23 cellular contexts compared by ENCODE assay signal in the genomic region with DNA sequence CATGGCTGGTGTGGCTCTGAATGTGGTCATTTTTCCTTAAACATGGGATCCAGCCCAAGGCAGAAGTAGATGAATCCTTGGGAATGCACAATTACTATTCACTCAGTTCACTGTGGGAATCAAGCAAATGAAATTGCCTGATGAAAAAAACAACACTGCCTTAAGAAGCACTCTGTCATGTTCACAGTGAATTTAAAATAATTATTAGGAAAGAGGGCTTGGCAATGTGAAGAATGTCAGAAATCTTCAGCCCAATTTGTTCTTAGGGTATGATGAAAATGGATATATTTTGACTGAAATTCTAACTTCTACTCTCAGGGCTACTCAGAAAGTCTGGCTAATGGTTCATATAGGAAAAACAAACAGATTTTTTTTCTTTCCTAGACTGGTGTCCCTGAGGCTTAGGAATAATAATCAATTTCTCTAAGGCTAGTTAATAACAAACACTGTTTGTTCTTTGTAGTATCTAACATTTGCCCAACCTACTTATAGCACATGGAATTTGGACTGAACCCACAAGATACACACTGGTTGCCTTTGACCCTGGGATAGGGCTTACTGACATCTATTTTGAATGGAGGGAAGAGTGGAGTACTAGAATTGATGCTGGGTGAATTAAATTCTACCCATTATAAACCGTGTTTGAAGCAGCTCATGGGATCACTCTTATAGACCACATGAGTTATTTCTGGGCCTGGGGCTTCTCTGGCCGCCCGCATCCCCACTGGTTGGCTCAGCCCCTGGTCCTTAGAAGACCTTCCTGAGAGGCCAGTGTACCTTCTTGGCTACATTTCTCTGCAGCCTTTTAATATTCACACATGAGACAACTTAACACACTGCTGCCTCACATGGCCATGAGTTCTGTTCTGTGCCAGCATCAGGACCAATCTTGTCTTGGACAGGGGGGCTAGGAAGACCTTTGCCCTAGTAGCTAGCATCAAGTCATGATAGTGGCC. TPM values are rescaled to one million over a fixed set of nuclear protein-coding genes. Genes with fewer than 3 reads are reported as not detected.
DNase-seq lines count a peak whose midpoint lies in the region; ATAC-seq and TF ChIP-seq lines count a peak whose summit lies in the region.
"Had no signal": no experiment of that assay in that cellular context is flagged by ENCODE, and none has a peak within 500 bp of the region (broad histone marks: within the 10 kb centered on the region; RNA-seq: fewer than 3 reads in every experiment).

No MANE protein-coding gene starts in this region.

- no peaks in the 10 kb centered on the region for H3K27me3 ChIP-seq in mucosa of stomach (ENCODE audit: control insufficient read depth, insufficient read depth, low read length)
- H3K27me3 ChIP-seq in transverse colon = no peaks in the 10 kb centered on the region
- H3K27me3 ChIP-seq: heart right ventricle had no signal

- no peaks in the 10 kb centered on the region for H3K9me3 Mint-ChIP-seq in activated T-cell treated with anti-CD3 and anti-CD28 coated beads, Interleukin-2, amount 50 U/mL, for 72 hours
- H3K9me3 Mint-ChIP-seq: GM23338 had no signal

- no peak overlapping the region for H3K4me3 Mint-ChIP-seq in activated T-cell treated with anti-CD3 and anti-CD28 coated beads, Interleukin-2, amount 50 U/mL, for 72 hours
- H3K4me3 Mint-ChIP-seq: GM23338 had no signal

- TF ChIP-seq CTCF in transverse colon (IDR thresholded peaks at IDR 0.05) = no peak

- H3K4me3 ChIP-seq in mucosa of stomach (ENCODE audit: low read length) = no peak overlapping the region
- no peak overlapping the region for H3K4me3 ChIP-seq in transverse colon
- H3K4me3 ChIP-seq: GM23338, heart right ventricle had no signal

- no peaks in the 10 kb centered on the region for H3K36me3 Mint-ChIP-seq in activated T-cell treated with anti-CD3 and anti-CD28 coated beads, Interleukin-2, amount 50 U/mL, for 72 hours (ENCODE audit: insufficient read depth in 2 of 2)

- H3K4me1 ChIP-seq in mucosa of stomach (ENCODE audit: control insufficient read depth, insufficient read depth, low read length) (peaks cover 40% of the 10 kb centered on the region), transverse colon (peaks cover 0 to 5% (median 4%) of the 10 kb centered on the region in 4 donors)

- H3K36me3 ChIP-seq in mucosa of stomach (ENCODE audit: control insufficient read depth, insufficient read depth, low read length) (no peaks in the 10 kb centered on the region), transverse colon (no peaks in the 10 kb centered on the region)
- H3K36me3 ChIP-seq: heart right ventricle had no signal

- H3K9me3 ChIP-seq in mucosa of stomach (ENCODE audit: control insufficient read depth, low read length) (no peaks in the 10 kb centered on the region), transverse colon (no peaks in the 10 kb centered on the region)
- H3K9me3 ChIP-seq: heart right ventricle had no signal

- TF ChIP-seq EP300 in transverse colon (IDR thresholded peaks at IDR 0.05; ENCODE audit: low read depth) = no peak

- WGBS in transverse colon (ENCODE audit: low coverage in 1 of 2), 2 donors = 86% methylated on average over 3 of the region's 3 CpGs; no CpG with 5 or more reads in 1 of the 2 donors

- peak overlapping the region; percentile 37 for H3K9ac ChIP-seq in mucosa of stomach (ENCODE audit: low read length)

- H3K27ac Mint-ChIP-seq in activated T-cell treated with anti-CD3 and anti-CD28 coated beads, Interleukin-2, amount 50 U/mL, for 72 hours = no peak overlapping the region
- H3K27ac Mint-ChIP-seq: GM23338 had no signal

- peak; percentile 26 for DNase-seq in AG20443 (ENCODE audit: low spot score)
- DNase-seq in M059J (ENCODE audit: low read depth) = peak; percentile 65
- peak; percentile 30 for DNase-seq in epidermal melanocyte (ENCODE audit: insufficient read length, low spot score)
- no peak for DNase-seq in ecto neural progenitor cell (ENCODE audit: low spot score)
- DNase-seq in transverse colon = no peak
- no peak for DNase-seq in activated T-cell treated with anti-CD3 and anti-CD28 coated beads, Interleukin-2, amount 50 U/mL, for 72 hours
- DNase-seq: activated effector memory CD4-positive, alpha-beta T cell treated with Interleukin-2 at 50 U/mL for 16 hours; anterior cingulate cortex; COR-L47; cortex of kidney; heart right ventricle; islet precursor cell; KG1; mesendoderm; NCI-H1092; NCI-H748 treated with DMSO at 0.1 percent for 48 hours; OCI-M1; T-helper 9 cell had no signal

- no peaks in the 10 kb centered on the region for H3K27me3 Mint-ChIP-seq in activated T-cell treated with anti-CD3 and anti-CD28 coated beads, Interleukin-2, amount 50 U/mL, for 72 hours (ENCODE audit: low read depth)

- no peak overlapping the region for H3K27ac ChIP-seq in transverse colon
- H3K27ac ChIP-seq: heart right ventricle had no signal

- intact Hi-C loops in transverse colon (cut with DNase I; ENCODE audit: low total_unique reads) = no loop called here

- peaks cover 13% of the 10 kb centered on the region for H3K4me1 Mint-ChIP-seq in activated T-cell treated with anti-CD3 and anti-CD28 coated beads, Interleukin-2, amount 50 U/mL, for 72 hours (ENCODE audit: low read depth)

- no peak for ATAC-seq in activated T-cell treated with anti-CD3 and anti-CD28 coated beads, Interleukin-2, amount 50 U/mL, for 72 hours (replicated peaks in 1 of 2)
- no peak for ATAC-seq in HG03342 (IDR thresholded peaks at IDR 0.05; ENCODE audit: unreplicated experiment)
- ATAC-seq: activated CD4-positive, CD25-positive, alpha-beta regulatory T cell treated with anti-CD3 and anti-CD28 coated beads, Interleukin-2, amount 50 U/mL, for 24 hours; GM23338; sciatic nerve had no signal

- no peak for TF ChIP-seq POLR2A in transverse colon (IDR thresholded peaks at IDR 0.05)

- in situ Hi-C loops in transverse colon (cut with MboI; ENCODE audit: low pct_ligation_motif_present in 1 of 4, low pct_unique_long_range_greater_than_20kb in 1 of 4, low sequenced_read_pairs in 3 of 4) = loop anchor here in 3 of 4 donors (10.0 to 25.0 kb wide), 2 partner anchors 132 to 649 kb away; a partner anchor contains a TSS

RNA-seq across cellular contexts. Expression of a gene that starts 8.3 kb away (rescaled TPM):
- total RNA-seq in M059J (2014; rRNA removed; shearing (Covaris generic)) = 184 and 206 TPM in 2 replicates
- 10 to 100 TPM in 3 of 4 donors, 1 to 10 TPM in 1; 7.2 to 89.4 (median 45.7) TPM for total RNA-seq in transverse colon
- 10 to 100 TPM; 61.3 to 68.1 TPM for total RNA-seq in activated T-cell treated with anti-CD3 and anti-CD28 coated beads, Interleukin-2, amount 50 U/mL, for 72 hours

Comparison
In these comparisons a context has a peak if more than half of its experiments do, and no peak if none do; other contexts are left out.
1. DNase-seq: peak in AG20443 (single experiment), M059J (single experiment) and epidermal melanocyte (single experiment); none in ecto neural progenitor cell (single experiment), transverse colon (single experiment) and activated T-cell treated with anti-CD3 and anti-CD28 coated beads, Interleukin-2, amount 50 U/mL, for 72 hours (0 of 2).